In the genomic region with DNA sequence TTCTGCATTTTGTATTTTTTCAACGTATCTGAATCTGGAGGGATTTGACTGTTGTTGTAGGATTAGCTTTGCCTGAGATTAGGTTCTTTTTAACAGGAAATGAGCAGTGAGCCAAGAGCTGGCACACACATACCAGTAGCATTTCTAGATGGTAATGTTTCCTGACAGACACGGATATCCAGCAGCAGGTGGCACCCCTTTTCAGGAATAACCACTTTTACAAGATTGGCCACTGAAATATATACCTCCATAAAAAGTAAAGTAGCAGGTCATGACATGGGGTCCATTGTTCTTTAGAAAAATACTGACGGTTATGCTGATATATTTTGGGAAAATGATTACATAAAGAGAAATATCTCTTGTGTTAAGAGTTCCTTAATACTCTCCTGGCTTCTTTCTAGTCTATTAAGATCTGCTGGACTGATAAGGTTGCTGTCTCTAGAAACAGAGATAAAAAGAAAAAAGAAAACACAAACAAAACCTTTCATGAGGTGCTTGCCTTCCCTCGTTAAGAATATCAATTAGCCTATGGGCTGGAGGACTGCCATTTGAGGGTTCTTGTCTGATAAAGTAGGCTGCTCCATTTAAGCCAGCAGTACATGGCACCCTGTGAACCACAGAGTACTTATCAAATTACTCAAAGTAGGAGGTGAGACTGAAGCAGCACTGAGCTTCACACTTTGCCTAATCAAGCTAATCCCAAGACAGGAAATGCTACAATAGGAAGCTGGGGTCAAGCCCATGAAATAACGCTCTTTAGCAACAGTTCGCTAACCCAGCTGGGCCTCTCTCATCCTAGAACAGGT, we compare ENCODE assay signal across 14 cellular contexts.
DNase-seq lines count a peak whose midpoint lies in the region; ATAC-seq, FAIRE-seq and TF ChIP-seq lines count a peak whose summit lies in the region.
"Had no signal": no experiment of that assay in that cellular context is flagged by ENCODE, and none has a peak within 500 bp of the region (broad histone marks: within the 10 kb centered on the region; RNA-seq: fewer than 3 reads in every experiment).

No MANE protein-coding gene starts in this region.

- H3K79me2 ChIP-seq in osteoblast (ENCODE audit: insufficient read depth, low read length), result no peaks in the 10 kb centered on the region

- H3K4me1 ChIP-seq in osteoblast (ENCODE audit: insufficient read depth, low read length), result peaks cover 14% of the 10 kb centered on the region
- H3K4me1 ChIP-seq: prostate gland had no signal

- DNase-seq in H54 (ENCODE audit: insufficient read length, low spot score), result no peak
- DNase-seq in NCI-H2029 (lab: John Stamatoyannopoulos, UW), result peak; percentile 80
- DNase-seq in osteoblast (ENCODE audit: insufficient read length, low spot score, missing footprints), result no peak
- DNase-seq in RPMI8226, result no peak
- no peak for DNase-seq in NCI-H1092 treated with DMSO at 0.1 percent for 48 hours (lab: John Stamatoyannopoulos, UW)
- DNase-seq in activated effector memory CD4-positive, alpha-beta T cell treated with anti-CD3 and anti-CD28 coated beads, Interleukin-2, amount 50 U/mL, for 16 hours, result no peak
- DNase-seq: activated T-cell treated with anti-CD3 and anti-CD28 coated beads, Interleukin-2, amount 50 U/mL, for 4 hours; MM.1S; stimulated activated CD4-positive, alpha-beta T cell treated with anti-CD3 and anti-CD28 coated beads, Interleukin-4, amount 100 ng/mL, for 1 hour; stomach had no signal

- H3K27ac ChIP-seq in VCaP, result peak overlapping the region; percentile 89
- H3K27ac ChIP-seq in osteoblast (ENCODE audit: low read depth, low read length), result no peak overlapping the region
- H3K27ac ChIP-seq: prostate gland, stomach had no signal

- TF ChIP-seq CTCF in VCaP (conservative IDR thresholded peaks at IDR 0.05) (peak; percentile 36; the same call in 1 of the 2 replicates), osteoblast (IDR thresholded peaks at IDR 0.05; ENCODE audit: extremely low read depth, low read depth, low read length) (peak; percentile 8)

- ATAC-seq in HG03378 (IDR thresholded peaks at IDR 0.05; ENCODE audit: unreplicated experiment), result no peak
- ATAC-seq: activated T-cell treated with anti-CD3 and anti-CD28 coated beads, Interleukin-2, amount 50 U/mL, for 4 hours had no signal

- H3K27me3 ChIP-seq in osteoblast (ENCODE audit: insufficient read depth, low read length), result no peaks in the 10 kb centered on the region
- H3K27me3 ChIP-seq: stomach had no signal

- peak; percentile 53 for FAIRE-seq in H54 (lab: Jason Lieb, UNC)
- FAIRE-seq: astrocyte had no signal

- TF ChIP-seq POLR2A in H54 (IDR thresholded peaks at IDR 0.05; ENCODE audit: low read depth, low read length), result no peak

- no peak overlapping the region for H3K4me3 ChIP-seq in osteoblast (ENCODE audit: insufficient read depth, low read length)
- H3K4me3 ChIP-seq: prostate gland, stomach had no signal

- H3K36me3 ChIP-seq in osteoblast (ENCODE audit: insufficient read depth, low read length), result no peaks in the 10 kb centered on the region
- H3K36me3 ChIP-seq: prostate gland, stomach had no signal

- H4K20me1 ChIP-seq in osteoblast (ENCODE audit: insufficient read depth, low read length), result no peaks in the 10 kb centered on the region

- H3K4me2 ChIP-seq in osteoblast (ENCODE audit: insufficient read depth, low read length), result no peak overlapping the region

- no peak overlapping the region for H2AFZ ChIP-seq in osteoblast (ENCODE audit: low read length)

- no peaks in the 10 kb centered on the region for H3K9me3 ChIP-seq in osteoblast (ENCODE audit: low read depth, low read length)
- H3K9me3 ChIP-seq: prostate gland, stomach had no signal
